In the genomic region with DNA sequence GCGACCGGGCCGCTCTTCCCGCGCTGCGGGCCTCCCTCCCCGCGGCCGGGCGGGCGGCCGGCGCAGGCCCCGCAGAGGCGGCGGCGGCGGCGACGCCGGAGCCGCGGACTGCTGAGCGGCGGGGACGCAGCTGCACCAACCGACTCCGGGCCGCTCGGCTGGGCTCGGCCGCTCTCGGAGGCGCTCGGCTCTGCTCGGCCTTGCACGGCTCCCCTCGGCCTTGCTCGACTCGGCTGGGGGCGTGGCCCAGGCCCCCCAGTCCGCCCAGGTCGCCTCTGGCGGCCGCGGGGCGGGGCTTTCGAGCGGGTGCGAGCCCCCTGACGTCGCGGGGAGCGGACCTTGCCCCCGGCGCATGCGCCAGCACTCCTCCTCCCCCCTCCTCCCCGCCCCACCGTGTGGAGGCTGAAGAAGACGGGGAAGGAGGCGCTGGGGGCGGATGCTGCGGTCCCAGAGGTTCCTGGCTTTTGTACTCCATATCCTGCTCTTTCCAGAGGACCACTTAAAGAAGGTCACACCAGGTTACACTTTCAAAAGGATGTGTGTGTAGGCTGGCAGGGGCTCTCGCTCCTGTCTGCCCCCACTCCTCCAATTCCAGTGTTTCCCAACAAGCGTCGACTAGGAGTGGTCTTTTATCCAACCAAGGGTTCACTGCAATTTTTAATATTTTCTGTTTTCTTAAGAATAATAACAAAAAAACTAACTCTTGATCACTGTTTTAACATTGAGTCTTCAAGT, we compare ENCODE assay signal across 8 cellular contexts. TPM values are rescaled to one million over a fixed set of nuclear protein-coding genes. Genes with fewer than 3 reads are reported as not detected.
DNase-seq lines count a peak whose midpoint lies in the region; ATAC-seq, FAIRE-seq and TF ChIP-seq lines count a peak whose summit lies in the region.

A gene with protein sequence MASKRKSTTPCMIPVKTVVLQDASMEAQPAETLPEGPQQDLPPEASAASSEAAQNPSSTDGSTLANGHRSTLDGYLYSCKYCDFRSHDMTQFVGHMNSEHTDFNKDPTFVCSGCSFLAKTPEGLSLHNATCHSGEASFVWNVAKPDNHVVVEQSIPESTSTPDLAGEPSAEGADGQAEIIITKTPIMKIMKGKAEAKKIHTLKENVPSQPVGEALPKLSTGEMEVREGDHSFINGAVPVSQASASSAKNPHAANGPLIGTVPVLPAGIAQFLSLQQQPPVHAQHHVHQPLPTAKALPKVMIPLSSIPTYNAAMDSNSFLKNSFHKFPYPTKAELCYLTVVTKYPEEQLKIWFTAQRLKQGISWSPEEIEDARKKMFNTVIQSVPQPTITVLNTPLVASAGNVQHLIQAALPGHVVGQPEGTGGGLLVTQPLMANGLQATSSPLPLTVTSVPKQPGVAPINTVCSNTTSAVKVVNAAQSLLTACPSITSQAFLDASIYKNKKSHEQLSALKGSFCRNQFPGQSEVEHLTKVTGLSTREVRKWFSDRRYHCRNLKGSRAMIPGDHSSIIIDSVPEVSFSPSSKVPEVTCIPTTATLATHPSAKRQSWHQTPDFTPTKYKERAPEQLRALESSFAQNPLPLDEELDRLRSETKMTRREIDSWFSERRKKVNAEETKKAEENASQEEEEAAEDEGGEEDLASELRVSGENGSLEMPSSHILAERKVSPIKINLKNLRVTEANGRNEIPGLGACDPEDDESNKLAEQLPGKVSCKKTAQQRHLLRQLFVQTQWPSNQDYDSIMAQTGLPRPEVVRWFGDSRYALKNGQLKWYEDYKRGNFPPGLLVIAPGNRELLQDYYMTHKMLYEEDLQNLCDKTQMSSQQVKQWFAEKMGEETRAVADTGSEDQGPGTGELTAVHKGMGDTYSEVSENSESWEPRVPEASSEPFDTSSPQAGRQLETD (minus strand): TSS at position 196 of the 735 bp plus-strand sequence. CDS start 112,815 bp downstream, outside the sequence.

- FAIRE-seq in HepG2 (lab: Jason Lieb, UNC): peak; percentile 40

- peaks cover 47% of the 10 kb centered on the region for H3K4me1 ChIP-seq in HepG2 (ENCODE audit: insufficient read depth, low read length)

- peaks cover 27% of the 10 kb centered on the region for H3K4me1 Mint-ChIP-seq in CD14-positive monocyte

- WGBS in HepG2 (ENCODE audit: low lambda C conversion rate): 1% methylated on average over 32 of the region's 66 CpGs

- ATAC-seq in GM19438 (IDR thresholded peaks at IDR 0.05; ENCODE audit: low read depth, unreplicated experiment) (peak; percentile 96), HG03571 (IDR thresholded peaks at IDR 0.05; ENCODE audit: unreplicated experiment) (peak; percentile 98), HepG2 (peak; percentile 96)

- POLR2A ChIA-PET in HepG2 (lab: Yijun Ruan, JAX): interaction anchor here (1.3 to 2.6 kb wide), 5 partner anchors 9 to 301 kb away, joined by 3 to 16 read pairs (median 4); a partner anchor contains a TSS

- H3K36me3 Mint-ChIP-seq in CD14-positive monocyte: no peaks in the 10 kb centered on the region

- intact Hi-C loops in CD14-positive monocyte (cut with micrococcal nuclease) (loop anchor here in 1 of 2 donors (10.0 kb wide), 1 partner anchor 353 kb away; no protein-coding TSS in a partner anchor), HepG2 (cut with micrococcal nuclease; ENCODE audit: unreplicated experiment) (loop anchor here (5.0 kb wide), 1 partner anchor 85 kb away; no protein-coding TSS in a partner anchor)

- no peak; the same call in 1 of the 2 replicates for TF ChIP-seq RAD21 in HepG2 (CRISPR knock-in tag; IDR thresholded peaks at IDR 0.05)

- TF ChIP-seq CTCF in CD14-positive monocyte (IDR thresholded peaks at IDR 0.05) (no peak), HepG2 (CRISPR knock-in tag; IDR thresholded peaks at IDR 0.05) (0 out of 2 replicates have a peak, but pooled peaks have one; percentile 14)

- H3K79me2 ChIP-seq in HepG2 (ENCODE audit: insufficient read depth, low read length): peaks cover 15% of the 10 kb centered on the region

- peak within 1 kb of the TSS; percentile 68 for H3K27ac ChIP-seq in HepG2 (ENCODE audit: extremely low read length, insufficient read depth, low read length)

- CTCF ChIA-PET in HepG2 (lab: Yijun Ruan, JAX; ENCODE audit: low intra/inter-chr PET ratio, low total read pairs): no interaction called here

- peak within 1 kb of the TSS; percentile 58 for H2AFZ ChIP-seq in HepG2 (ENCODE audit: low read length)

- H4K20me1 ChIP-seq in HepG2 (ENCODE audit: insufficient read depth, low read length): no peaks in the 10 kb centered on the region

- H3K9ac ChIP-seq in HepG2 (ENCODE audit: insufficient read depth, low read depth, low read length): peak within 1 kb of the TSS; percentile 77

- no peaks in the 10 kb centered on the region for H3K36me3 ChIP-seq in HepG2 (replicated peaks in 1 of 2; ENCODE audit: control insufficient read depth in 1 of 2, insufficient read depth in 2 of 2, low read length in 2 of 2)

- peak within 1 kb of the TSS; percentile 100 for H3K4me2 ChIP-seq in HepG2 (ENCODE audit: low read depth, low read length)

- no TSS peak for BruUV-seq in HepG2 (replicated peaks; lab: Mats Ljungman, UMichigan)

- peaks cover 0 to 3% of the 10 kb centered on the region in 2 experiments; a peak in 1 of 5 replicates for H3K27me3 ChIP-seq in HepG2 (ENCODE audit: control insufficient read depth in 1 of 2, insufficient read depth in 2 of 2, low read length in 2 of 2)

- H3K27me3 Mint-ChIP-seq in CD14-positive monocyte (ENCODE audit: low read depth in 3 of 3): peaks cover 3 to 17% (median 17%) of the 10 kb centered on the region in 3 donors

- peak within 1 kb of the TSS in 5 of 7 donors; percentile 61 to 88 (median 76) for H3K27ac Mint-ChIP-seq in CD14-positive monocyte

- peaks cover 0 to 1% (median 0%) of the 10 kb centered on the region in 7 donors for H3K9me3 Mint-ChIP-seq in CD14-positive monocyte

- H3K4me3 Mint-ChIP-seq in CD14-positive monocyte: peak within 1 kb of the TSS; percentile 86 to 90

- TF ChIP-seq POLR2A in HepG2 (IDR thresholded peaks at IDR 0.05; ENCODE audit: insufficient read depth in 1 of 2, low read depth in 2 of 2, low read length in 2 of 2): peak in 1 of 2 experiments; percentile 89; a peak in 3 of 4 replicates

- DNase-seq in CD14-positive monocyte (ENCODE audit: low spot score) (peak; percentile 81), NCI-H774 (lab: John Stamatoyannopoulos, UW) (peak; percentile 97), dermis blood vessel endothelial cell (peak; percentile 98), HepG2 (ENCODE audit: low spot score) (peak; percentile 96)
- DNase-seq in activated CD4-positive, alpha-beta T cell treated with anti-CD3 and anti-CD28 coated beads, Interleukin-2, amount 50 U/mL, for 48 hours: peak; percentile 94 to 96
- peak; percentile 98 for DNase-seq in stimulated activated CD4-positive, alpha-beta T cell treated with anti-CD3 and anti-CD28 coated beads, Interleukin-4, amount 100 ng/mL, for 1 hour

- H3K9me3 ChIP-seq in HepG2 (ENCODE audit: low read length): no peaks in the 10 kb centered on the region

- 0 out of 4 replicates have a peak, but pooled peaks of 1 of the 2 experiments have one; percentile 3 for TF ChIP-seq EP300 in HepG2 (IDR thresholded peaks at IDR 0.05; ENCODE audit: low read depth in 2 of 2, low read length in 2 of 2)
- TF ChIP-seq EP300 in HepG2 (CRISPR knock-in tag; IDR thresholded peaks at IDR 0.05; ENCODE audit: borderline replicate concordance): no peak

- in situ Hi-C loops in HepG2 (cut with HindIII; ENCODE audit: extremely low pct_ligation_motif_present, low pct_unique_long_range_greater_than_20kb): no loop called here

- peak within 1 kb of the TSS; percentile 75 to 95 (median 91) for H3K4me3 ChIP-seq in HepG2 (replicated peaks in 1 of 3; ENCODE audit: insufficient read depth in 1 of 3, low read depth in 2 of 3, low read length in 3 of 3)

TF ChIP-seq in HepG2, 621 proteins besides CTCF, POLR2A, EP300 and RAD21 (continues in another document):
- peak; percentile 49; the same call in 1 of the 2 replicates for TF ChIP-seq ZNF558 (CRISPR knock-in tag; IDR thresholded peaks at IDR 0.05; ENCODE audit: borderline replicate concordance)

RNA-seq across cellular contexts. Expression of the gene that starts here (rescaled TPM):
- 1 to 10 TPM in 1 of 2 donors, under 1 TPM in 1; 0.58 to 1.1 TPM for polyA plus RNA-seq in CD14-positive monocyte
- 10.6 and 12.1 TPM in 2 replicates for total RNA-seq in dermis blood vessel endothelial cell
- total RNA-seq in HepG2 (2016; rRNA removed; fragmentation: Illumina TruSeq; extraction: Trizol): 11.7 and 13.0 TPM in 2 replicates
- total RNA-seq in HepG2 (2016; cell fraction: cytosol; rRNA removed; fragmentation: Illumina TruSeq; extraction: Trizol; ENCODE audit: low read depth): 7.8 and 8.9 TPM in 2 replicates
- total RNA-seq in HepG2 (2016; cell fraction: insoluble cytoplasmic fraction; rRNA removed; fragmentation: Illumina TruSeq; extraction: Trizol): 11.9 and 13.9 TPM in 2 replicates
- 9.7 and 11.7 TPM in 2 replicates for total RNA-seq in HepG2 (2016; cell fraction: membrane; rRNA removed; fragmentation: Illumina TruSeq; extraction: Trizol)
- total RNA-seq in HepG2 (2016; cell fraction: nucleus; rRNA removed; fragmentation: Illumina TruSeq; extraction: Trizol): 13.8 and 17.1 TPM in 2 replicates
- 8.1 and 8.4 TPM in 2 replicates for polyA plus RNA-seq in HepG2 (2011; rRNA removed)
- polyA plus RNA-seq in HepG2 (2011; cell fraction: cytosol; rRNA removed): 3.7 and 3.9 TPM in 2 replicates
- polyA plus RNA-seq in HepG2 (2011; cell fraction: nucleus; rRNA removed): 9.0 and 9.8 TPM in 2 replicates
- polyA plus RNA-seq in HepG2 (2012): 8.2 and 8.7 TPM in 2 replicates
- polyA plus RNA-seq in HepG2 (2016; cell fraction: cytosol; fragmentation: Illumina TruSeq; extraction: Trizol; ENCODE audit: low read depth): 8.5 and 10.7 TPM in 2 replicates
- polyA plus RNA-seq in HepG2 (2016; cell fraction: insoluble cytoplasmic fraction; fragmentation: Illumina TruSeq; extraction: Trizol; ENCODE audit: low read depth): 11.8 and 13.5 TPM in 2 replicates
- polyA plus RNA-seq in HepG2 (2016; cell fraction: membrane; fragmentation: Illumina TruSeq; extraction: Trizol; ENCODE audit: low read depth): 8.4 and 11.6 TPM in 2 replicates
- 15.2 and 17.6 TPM in 2 replicates for polyA plus RNA-seq in HepG2 (2016; cell fraction: nucleus; fragmentation: Illumina TruSeq; extraction: Trizol; ENCODE audit: insufficient read depth, low read depth)
- polyA minus RNA-seq in HepG2 (2011; rRNA and poly(A)+ RNA removed; ENCODE audit: low replicate concordance): 14.5 and 16.9 TPM in 2 replicates
- 4.8 and 7.9 TPM in 2 replicates for polyA minus RNA-seq in HepG2 (2011; cell fraction: cytosol; rRNA and poly(A)+ RNA removed)
- 8.8 and 10.6 TPM in 2 replicates for polyA minus RNA-seq in HepG2 (2011; cell fraction: nucleus; rRNA and poly(A)+ RNA removed)

Comparison
In these comparisons a context has a peak if more than half of its experiments do, and no peak if none do; other contexts are left out.
1. Peak in every context shown above with its lines: DNase-seq, ATAC-seq, H3K4me3 ChIP-seq and H3K27ac ChIP-seq.